Comparison of ENCODE assay signal across 18 cellular contexts in the genomic region with DNA sequence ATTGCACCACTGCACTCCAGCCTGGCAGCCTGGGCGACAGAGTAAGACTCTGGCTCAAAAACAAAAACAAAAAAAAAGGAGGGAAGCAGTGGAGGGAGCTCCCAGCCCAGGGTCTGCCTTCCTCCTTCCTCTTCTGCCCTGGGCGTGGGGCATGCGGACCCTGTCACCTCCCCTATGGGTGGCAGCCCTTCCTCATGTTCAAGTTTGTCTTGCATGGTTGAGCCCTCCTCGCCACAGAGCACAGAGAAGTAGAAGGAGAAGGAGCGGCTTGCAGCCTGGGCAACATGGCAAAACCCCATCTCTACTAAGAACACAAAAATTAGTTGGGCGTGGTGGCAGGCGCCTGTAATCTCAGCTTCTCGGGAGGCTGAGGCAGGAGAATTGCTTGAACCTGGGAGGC. TPM values are rescaled to one million over a fixed set of nuclear protein-coding genes. Genes with fewer than 3 reads are reported as not detected.
DNase-seq lines count a peak whose midpoint lies in the region; ATAC-seq, FAIRE-seq and TF ChIP-seq lines count a peak whose summit lies in the region.
"Had no signal": no experiment of that assay in that cellular context is flagged by ENCODE, and none has a peak within 500 bp of the region (broad histone marks: within the 10 kb centered on the region; RNA-seq: fewer than 3 reads in every experiment).

No MANE protein-coding gene starts in this region.

- no peak overlapping the region for H3K9ac ChIP-seq in kidney (ENCODE audit: low read length in 2 of 2)
- H3K9ac ChIP-seq: GM23248 had no signal

- H3K9me3 Mint-ChIP-seq in naive B cell = peaks cover 0 to 21% (median 15%) of the 10 kb centered on the region in 7 donors

- H3K27me3 ChIP-seq in adrenal gland (no peaks in the 10 kb centered on the region), thyroid gland (no peaks in the 10 kb centered on the region)

- DNase-seq in CD1c-positive myeloid dendritic cell (ENCODE audit: extremely low spot score) (peak; percentile 13), adrenal gland (no peak), naive B cell (peak; percentile 26), thyroid gland (peak; percentile 55 to 65), retina (no peak), GOT3 (lab: John Stamatoyannopoulos, UW) (no peak), kidney (no peak)
- DNase-seq: Calu3; CD4-positive, alpha-beta T cell; DMS153; DMS79 treated with DMSO at 0.1 percent for 48 hours; EL; GM23248; H7 had no signal

- no peak for TF ChIP-seq POLR2A in adrenal gland (IDR thresholded peaks at IDR 0.05)
- TF ChIP-seq POLR2A in thyroid gland (IDR thresholded peaks at IDR 0.05) = no peak

- no peak for TF ChIP-seq CTCF in adrenal gland (IDR thresholded peaks at IDR 0.05)
- no peak for TF ChIP-seq CTCF in thyroid gland (IDR thresholded peaks at IDR 0.05)
- TF ChIP-seq CTCF in kidney (IDR thresholded peaks at IDR 0.05; ENCODE audit: borderline replicate concordance, extremely low read depth, insufficient read depth) = no peak

- peaks cover 0 to 14% of the 10 kb centered on the region in 2 donors for H3K36me3 Mint-ChIP-seq in naive B cell

- peaks cover 13 to 17% (median 14%) of the 10 kb centered on the region in 3 donors for H3K4me1 Mint-ChIP-seq in naive B cell

- H3K4me3 Mint-ChIP-seq in naive B cell = peak overlapping the region in 4 of 8 donors; percentile 1 to 77 (median 31)
- H3K4me3 Mint-ChIP-seq: CD4-positive, alpha-beta T cell had no signal

- H3K4me1 ChIP-seq in adrenal gland (replicated peaks in 1 of 2) (peaks cover 15% of the 10 kb centered on the region in 2 donors), thyroid gland (peaks cover 15 to 23% of the 10 kb centered on the region in 2 donors), kidney (ENCODE audit: control insufficient read depth in 1 of 2, insufficient read depth in 1 of 2, low read depth in 1 of 2, low read length in 2 of 2) (peaks cover 0 to 4% of the 10 kb centered on the region in 2 donors)
- H3K4me1 ChIP-seq: A549 had no signal

- WGBS in adrenal gland, 4 donors = 83 to 88% (median 87%) methylated on average over 7 to 8 of the region's 8 CpGs
- WGBS in thyroid gland, 2 donors = 38 to 56% methylated on average over 8 of the region's 8 CpGs

- intact Hi-C loops in adrenal gland (cut with DNase I) (no loop called here), thyroid gland (cut with DNase I) (no loop called here), kidney (cut with DNase I) (no loop called here)

- H3K27ac Mint-ChIP-seq in naive B cell = peak overlapping the region in 3 of 6 donors; percentile 16 to 52 (median 16)
- H3K27ac Mint-ChIP-seq: CD4-positive, alpha-beta T cell; IgD-negative memory B cell had no signal

- peak overlapping the region in 4 of 5 donors; percentile 34 to 89 (median 80) for H3K27ac ChIP-seq in adrenal gland
- peak overlapping the region; percentile 32 to 80 (median 74) for H3K27ac ChIP-seq in thyroid gland
- no peak overlapping the region for H3K27ac ChIP-seq in kidney (ENCODE audit: low read depth in 2 of 2, low read length in 2 of 2)
- H3K27ac ChIP-seq: GM23248 had no signal

- H3K27me3 Mint-ChIP-seq in naive B cell = peaks cover 5 to 9% (median 8%) of the 10 kb centered on the region in 3 donors

- H3K36me3 ChIP-seq in adrenal gland (replicated peaks in 1 of 2) = no peaks in the 10 kb centered on the region
- no peaks in the 10 kb centered on the region for H3K36me3 ChIP-seq in thyroid gland
- no peaks in the 10 kb centered on the region for H3K36me3 ChIP-seq in kidney (ENCODE audit: control insufficient read depth in 1 of 2, insufficient read depth in 2 of 2, low read length in 2 of 2)

- H3K9me3 ChIP-seq in adrenal gland (replicated peaks in 1 of 3) = peaks cover 0 to 16% (median 0%) of the 10 kb centered on the region in 3 donors
- H3K9me3 ChIP-seq in thyroid gland = no peaks in the 10 kb centered on the region
- H3K9me3 ChIP-seq in kidney (ENCODE audit: control insufficient read depth in 1 of 2, low read length in 2 of 2) = peaks cover 2 to 14% of the 10 kb centered on the region in 2 donors

- H3K4me3 ChIP-seq in adrenal gland (no peak overlapping the region), thyroid gland (replicated peaks in 1 of 3) (no peak overlapping the region), kidney (ENCODE audit: low read length in 2 of 2) (no peak overlapping the region)
- H3K4me3 ChIP-seq: A549, GM23248 had no signal

- ATAC-seq in naive B cell (ENCODE audit: low read depth in 2 of 2) = peak; percentile 79 to 81

- no peak for FAIRE-seq in kidney (lab: Jason Lieb, UNC)
- FAIRE-seq: A549, G401.6, GM12891 had no signal

RNA-seq across cellular contexts. Expression of gene TIMP2, which starts 21.4 kb away (rescaled TPM):
- total RNA-seq in adrenal gland (100 to 1,000 TPM; 112 to 275 (median 219) TPM), thyroid gland (100 to 1,000 TPM in 1 of 4 donors, 10 to 100 TPM in 3; 52.9 to 133 (median 82.2) TPM), kidney (172 TPM)
- polyA plus RNA-seq in adrenal gland (100 to 1,000 TPM in 1 of 3 donors, 10 to 100 TPM in 2; 50.8 to 153 (median 55.9) TPM), naive B cell (ENCODE audit: low read depth in 6 of 6) (1 to 10 TPM in 1 of 6 donors, under 1 TPM in 5; 0.40 to 1.1 (median 0.65) TPM), kidney (ENCODE audit: insufficient read depth, low read depth, low replicate concordance) (72.1 TPM)

RNA-seq across cellular contexts. Expression of gene LGALS3BP, which starts 33.1 kb away (rescaled TPM):
- total RNA-seq in adrenal gland (1,000 to 10,000 TPM in 2 of 8 donors, 100 to 1,000 TPM in 6; 449 to 1,588 (median 791) TPM), thyroid gland (100 to 1,000 TPM; 193 to 443 (median 390) TPM), kidney (240 TPM)
- polyA plus RNA-seq in adrenal gland (100 to 1,000 TPM; 266 to 499 (median 286) TPM), naive B cell (ENCODE audit: low read depth in 6 of 6) (10 to 100 TPM in 1 of 6 donors, 1 to 10 TPM in 5; 1.2 to 17.1 (median 3.7) TPM), kidney (ENCODE audit: insufficient read depth, low read depth, low replicate concordance) (310 TPM)

RNA-seq across cellular contexts. Expression of gene CEP295NL, which starts 43.6 kb away (rescaled TPM):
- 1 to 10 TPM in 5 of 8 donors, under 1 TPM in 3; 0.18 to 5.1 (median 1.5) TPM for total RNA-seq in adrenal gland
- polyA plus RNA-seq in adrenal gland = 1 to 10 TPM in 1 of 3 donors, under 1 TPM in 2; 0.07 to 3.7 (median 0.13) TPM
- polyA plus RNA-seq in naive B cell (ENCODE audit: low read depth in 6 of 6) = 1 to 10 TPM in 5 of 6 donors, not detected in 1; 1.3 to 2.9 (median 1.6) TPM
- 1 to 10 TPM in 3 of 4 donors, under 1 TPM in 1; 0.67 to 1.6 (median 1.4) TPM for total RNA-seq in thyroid gland
- 3.6 TPM for total RNA-seq in kidney
- not detected for polyA plus RNA-seq in kidney (ENCODE audit: insufficient read depth, low read depth, low replicate concordance)

Comparison
In these comparisons a context has a peak if more than half of its experiments do, and no peak if none do; other contexts are left out.
1. DNase-seq: peak in CD1c-positive myeloid dendritic cell (single experiment), naive B cell (single experiment) and thyroid gland (2 of 2); none in adrenal gland (0 of 7), retina (single experiment), GOT3 (single experiment) and kidney (single experiment).
2. H3K27ac ChIP-seq: peak in adrenal gland (4 of 5) and thyroid gland (3 of 3); none in kidney (0 of 2).